In genomic region chr3:134796313-134797079, GRCh38 we compare ENCODE assay signal across 7 cellular contexts. TPM values are rescaled to one million over a fixed set of nuclear protein-coding genes. Genes with fewer than 3 reads are reported as not detected.
A peak's percentile ranks its signal among the peaks of the same experiment; 100 is the strongest.
DNase-seq lines count a peak whose midpoint lies in the region; ATAC-seq and TF ChIP-seq lines count a peak whose summit lies in the region.

No MANE protein-coding gene starts in this region.

- H3K27me3 Mint-ChIP-seq in natural killer cell (ENCODE audit: low read depth in 2 of 2): peaks cover 33 to 35% of the 10 kb centered on the region in 2 donors
- peaks cover 39% of the 10 kb centered on the region for H3K27me3 Mint-ChIP-seq in activated naive CD8-positive, alpha-beta T cell treated with anti-CD3 and anti-CD28 coated beads, Interleukin-2, amount 50 U/mL, for 24 hours

- no peaks in the 10 kb centered on the region for H3K36me3 Mint-ChIP-seq in natural killer cell
- H3K36me3 Mint-ChIP-seq in activated naive CD8-positive, alpha-beta T cell treated with anti-CD3 and anti-CD28 coated beads, Interleukin-2, amount 50 U/mL, for 24 hours (ENCODE audit: low read depth): no peaks in the 10 kb centered on the region

- H3K36me3 ChIP-seq in GM23248 (ENCODE audit: low read depth) (no peaks in the 10 kb centered on the region), NT2/D1 (ENCODE audit: insufficient read depth, insufficient read length, low read length) (no peaks in the 10 kb centered on the region), right atrium auricular region (no peaks in the 10 kb centered on the region)

- no peaks in the 10 kb centered on the region for H3K4me1 ChIP-seq in GM23248 (ENCODE audit: insufficient read depth)
- peaks cover 13% of the 10 kb centered on the region for H3K4me1 ChIP-seq in NT2/D1 (ENCODE audit: insufficient read depth, insufficient read length)
- H3K4me1 ChIP-seq in right atrium auricular region: peaks cover 0 to 27% of the 10 kb centered on the region in 2 donors

- H4K20me1 ChIP-seq in GM23248 (ENCODE audit: insufficient read depth): no peaks in the 10 kb centered on the region

- intact Hi-C loops in natural killer cell (cut with micrococcal nuclease): loop anchor here (10.0 kb wide), 1 partner anchor 1098 kb away; no protein-coding TSS in a partner anchor

- ATAC-seq in natural killer cell (no peak), HG03139 (IDR thresholded peaks at IDR 0.05; ENCODE audit: unreplicated experiment) (no peak)
- no peak for ATAC-seq in activated naive CD8-positive, alpha-beta T cell treated with anti-CD3 and anti-CD28 coated beads, Interleukin-2, amount 50 U/mL, for 24 hours

- H3K9me2 ChIP-seq in GM23248 (ENCODE audit: insufficient read depth): no peaks in the 10 kb centered on the region

- H3K9me3 Mint-ChIP-seq in natural killer cell: no peaks in the 10 kb centered on the region
- no peaks in the 10 kb centered on the region for H3K9me3 Mint-ChIP-seq in activated naive CD8-positive, alpha-beta T cell treated with anti-CD3 and anti-CD28 coated beads, Interleukin-2, amount 50 U/mL, for 24 hours

- H3K27me3 ChIP-seq in GM23248 (replicated peaks; ENCODE audit: insufficient read depth) (peaks cover 10% of the 10 kb centered on the region; the same call in 1 of the 2 replicates), NT2/D1 (ENCODE audit: insufficient read depth, insufficient read length) (peaks cover 59% of the 10 kb centered on the region), right atrium auricular region (peaks cover 5 to 10% of the 10 kb centered on the region in 2 donors)

- no peaks in the 10 kb centered on the region for H3K79me2 ChIP-seq in GM23248 (ENCODE audit: insufficient read depth)

- H3F3A ChIP-seq in GM23248 (ENCODE audit: insufficient read depth): no peaks in the 10 kb centered on the region

- H3K27ac ChIP-seq in GM23248: no peak overlapping the region
- H3K27ac ChIP-seq in right atrium auricular region: no peak overlapping the region
- no peak overlapping the region for H3K27ac ChIP-seq in skin epidermis

- H3K9ac ChIP-seq in GM23248 (peak overlapping the region; percentile 57; the same call in 1 of the 2 replicates), NT2/D1 (ENCODE audit: insufficient read length, low read depth) (peak overlapping the region; percentile 87)

- DNase-seq in GM23248 (peak; percentile 50), NT2/D1 (ENCODE audit: low read depth, low spot score) (no peak), right atrium auricular region (ENCODE audit: low spot score) (no peak), natural killer cell (no peak)
- DNase-seq in activated naive CD8-positive, alpha-beta T cell treated with anti-CD3 and anti-CD28 coated beads, Interleukin-2, amount 50 U/mL, for 24 hours: no peak

- in situ Hi-C loops in GM23248 (cut with MboI): loop anchor here (10.0 kb wide), 2 partner anchors 718 to 1098 kb away; no protein-coding TSS in a partner anchor

- H3K27ac Mint-ChIP-seq in natural killer cell: no peak overlapping the region
- H3K27ac Mint-ChIP-seq in activated naive CD8-positive, alpha-beta T cell treated with anti-CD3 and anti-CD28 coated beads, Interleukin-2, amount 50 U/mL, for 24 hours: no peak overlapping the region

- H2AFZ ChIP-seq in GM23248: peak overlapping the region; percentile 76

- H3K9me3 ChIP-seq in GM23248 (ENCODE audit: low read depth): no peaks in the 10 kb centered on the region
- H3K9me3 ChIP-seq in NT2/D1 (ENCODE audit: insufficient read depth, low read length): no peaks in the 10 kb centered on the region
- no peaks in the 10 kb centered on the region for H3K9me3 ChIP-seq in right atrium auricular region

- WGBS in GM23248 (ENCODE audit: low coverage in 1 of 2, low lambda C conversion rate in 2 of 2, missing lambda C conversion rate in 2 of 2), 2 experiments: 2% methylated on average over 44 to 60 of the region's 60 CpGs

- H3K4me2 ChIP-seq in GM23248 (ENCODE audit: unreplicated experiment): peak overlapping the region; percentile 76

- H3K4me1 Mint-ChIP-seq in natural killer cell: peaks cover 11% of the 10 kb centered on the region in 2 donors
- peaks cover 3% of the 10 kb centered on the region for H3K4me1 Mint-ChIP-seq in activated naive CD8-positive, alpha-beta T cell treated with anti-CD3 and anti-CD28 coated beads, Interleukin-2, amount 50 U/mL, for 24 hours

- peak overlapping the region; percentile 77 for H3K4me3 ChIP-seq in GM23248
- peak overlapping the region; percentile 66 for H3K4me3 ChIP-seq in NT2/D1 (ENCODE audit: insufficient read length, low read depth)
- H3K4me3 ChIP-seq in right atrium auricular region: peak overlapping the region; percentile 43 to 59
- H3K4me3 ChIP-seq in skin epidermis: peak overlapping the region; percentile 19 to 63 (median 43)

- H3K4me3 Mint-ChIP-seq in natural killer cell: no peak overlapping the region
- no peak overlapping the region for H3K4me3 Mint-ChIP-seq in activated naive CD8-positive, alpha-beta T cell treated with anti-CD3 and anti-CD28 coated beads, Interleukin-2, amount 50 U/mL, for 24 hours

- TF ChIP-seq CTCF in right atrium auricular region (IDR thresholded peaks at IDR 0.05): no peak
- TF ChIP-seq CTCF in natural killer cell (IDR thresholded peaks at IDR 0.05): no peak

RNA-seq across cellular contexts. Expression of gene EPHB1, which starts 1.4 kb away (rescaled TPM):
- total RNA-seq in GM23248 (2014; rRNA removed; shearing (Covaris generic)): 0.43 and 1.6 TPM in 2 replicates
- 0.81 and 1.1 TPM in 2 replicates for polyA plus RNA-seq in GM23248 (2016; fragmentation: Nextera tagmentation; extraction: Ambion mirVana)
- total RNA-seq in right atrium auricular region (1 to 10 TPM; 1.9 to 3.2 TPM), natural killer cell (under 1 TPM in 1 of 3 donors, not detected in 2; 0.60 TPM)
